In the genomic region with DNA sequence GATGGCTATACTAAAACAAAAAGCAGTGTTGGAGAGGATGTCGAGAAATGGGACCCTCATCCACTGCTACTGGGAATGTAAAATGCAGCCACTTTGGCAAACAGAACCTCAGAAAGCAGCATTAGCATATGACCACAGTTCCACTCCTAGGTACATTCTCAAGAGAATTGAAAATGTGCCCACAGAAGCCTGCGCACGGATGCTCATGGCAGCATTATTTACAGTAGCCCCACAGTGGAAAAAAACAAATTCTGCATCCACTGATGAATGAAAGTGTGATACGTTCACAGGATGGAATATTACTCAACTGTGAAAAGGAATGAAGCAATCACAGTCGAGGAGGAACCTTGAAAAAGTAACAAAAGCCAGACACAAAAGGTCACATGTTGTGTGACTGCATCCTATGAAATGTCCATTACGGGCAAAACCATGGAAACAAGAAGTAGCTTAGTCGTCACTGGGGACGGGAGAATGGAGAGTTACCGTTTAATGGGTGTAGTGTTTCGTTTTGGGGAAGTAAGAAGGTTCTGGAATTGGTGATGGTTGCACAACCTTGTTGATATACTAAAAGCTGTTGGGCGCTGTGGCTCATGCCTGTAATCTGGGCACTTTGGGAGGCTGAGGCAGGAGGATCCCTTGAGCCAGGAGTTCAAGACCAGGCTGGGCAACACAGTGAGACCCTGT, we compare ENCODE assay signal across 19 cellular contexts. TPM values are rescaled to one million over a fixed set of nuclear protein-coding genes. Genes with fewer than 3 reads are reported as not detected.
DNase-seq lines count a peak whose midpoint lies in the region; ATAC-seq, FAIRE-seq and TF ChIP-seq lines count a peak whose summit lies in the region.
"Had no signal": no experiment of that assay in that cellular context is flagged by ENCODE, and none has a peak within 500 bp of the region (broad histone marks: within the 10 kb centered on the region; RNA-seq: fewer than 3 reads in every experiment).

No MANE protein-coding gene starts in this region.

- no peak for TF ChIP-seq CTCF in spleen (IDR thresholded peaks at IDR 0.05 in 8 of 11, conservative IDR thresholded peaks at IDR 0.05 in 3 of 11)

- peaks cover 2% of the 10 kb centered on the region for H3K36me3 Mint-ChIP-seq in activated CD4-positive, alpha-beta T cell treated with anti-CD3 and anti-CD28 coated beads, Interleukin-2, amount 10 ng/mL, durations not matched to agents 24 days and 14 days (ENCODE audit: low read depth)
- H3K36me3 Mint-ChIP-seq in effector memory CD8-positive, alpha-beta T cell (ENCODE audit: insufficient read depth), result no peaks in the 10 kb centered on the region

- intact Hi-C loops in activated CD4-positive, alpha-beta T cell treated with anti-CD3 and anti-CD28 coated beads, Interleukin-2, amount 10 ng/mL, durations not matched to agents 24 days and 14 days (cut with micrococcal nuclease), result no loop called here
- intact Hi-C loops in spleen (cut with DNase I; ENCODE audit: low total_unique reads), result no loop called here

- peak; percentile 48 for ATAC-seq in effector memory CD8-positive, alpha-beta T cell (replicated peaks)
- ATAC-seq in HG03135 (IDR thresholded peaks at IDR 0.05; ENCODE audit: unreplicated experiment), result no peak

- H3K27me3 ChIP-seq in spleen (replicated peaks in 1 of 7), result no peaks in the 10 kb centered on the region
- H3K27me3 ChIP-seq: Peyer's patch had no signal

- peaks cover 0 to 14% (median 3%) of the 10 kb centered on the region in 6 donors for H3K4me1 ChIP-seq in spleen

- peak overlapping the region in 6 of 8 donors; percentile 44 to 88 (median 66) for H3K27ac ChIP-seq in spleen
- H3K27ac ChIP-seq: Peyer's patch, thoracic aorta had no signal

- H3K4me3 ChIP-seq in spleen, result no peak overlapping the region
- H3K4me3 ChIP-seq: Peyer's patch, thoracic aorta had no signal

- 54 to 76% (median 65%) methylated on average over 11 of the region's 11 CpGs for WGBS in spleen, 5 donors

- H3K36me3 ChIP-seq in spleen, result peaks cover 0 to 39% (median 22%) of the 10 kb centered on the region in 6 donors

- peaks cover 2% of the 10 kb centered on the region for H3K4me1 Mint-ChIP-seq in activated CD4-positive, alpha-beta T cell treated with anti-CD3 and anti-CD28 coated beads, Interleukin-2, amount 10 ng/mL, durations not matched to agents 24 days and 14 days
- peaks cover 3% of the 10 kb centered on the region in 2 donors for H3K4me1 Mint-ChIP-seq in effector memory CD8-positive, alpha-beta T cell (ENCODE audit: low read depth in 2 of 2)

- DNase-seq in activated CD4-positive, alpha-beta T cell treated with anti-CD3 and anti-CD28 coated beads, Interleukin-2, amount 10 ng/mL, durations not matched to agents 24 days and 14 days, result peak; percentile 45
- no peak for DNase-seq in activated CD4-positive, alpha-beta T cell treated with anti-CD3 and anti-CD28 coated beads for 1 hour
- DNase-seq in NOMO-1 treated with DMSO at 0.1 percent for 48 hours (lab: John Stamatoyannopoulos, UW; ENCODE audit: unreplicated experiment) (peak; percentile 99), spleen (peak; percentile 64), HTR-8/SVneo (ENCODE audit: insufficient read length, low spot score) (no peak)
- DNase-seq in effector memory CD8-positive, alpha-beta T cell, result no peak
- DNase-seq in stimulated activated CD4-positive, alpha-beta T cell treated with anti-CD3 and anti-CD28 coated beads, Interleukin-12 subunit alpha, Interleukin-12 subunit beta, amount 100 ng/mL, for 4 hours, result no peak
- DNase-seq: activated naive CD4-positive, alpha-beta T cell treated with anti-CD3 and anti-CD28 coated beads, Interleukin-2, amount 50 U/mL, for 16 hours; central memory CD4-positive, alpha-beta T cell; erythroblast; NCI-H1048; NCI-H446; nucleus accumbens; Peyer's patch; T1000 had no signal

- no peak overlapping the region for H3K27ac Mint-ChIP-seq in activated CD4-positive, alpha-beta T cell treated with anti-CD3 and anti-CD28 coated beads, Interleukin-2, amount 10 ng/mL, durations not matched to agents 24 days and 14 days
- no peak overlapping the region for H3K27ac Mint-ChIP-seq in effector memory CD8-positive, alpha-beta T cell

- no peaks in the 10 kb centered on the region for H3K9me3 Mint-ChIP-seq in activated CD4-positive, alpha-beta T cell treated with anti-CD3 and anti-CD28 coated beads, Interleukin-2, amount 10 ng/mL, durations not matched to agents 24 days and 14 days
- H3K9me3 Mint-ChIP-seq in effector memory CD8-positive, alpha-beta T cell, result no peaks in the 10 kb centered on the region

- no peak for TF ChIP-seq POLR2A in spleen (IDR thresholded peaks at IDR 0.05)

- no peak for FAIRE-seq in HTR-8/SVneo (lab: Jason Lieb, UNC)
- FAIRE-seq: A204.1, D721Med had no signal

- no peak overlapping the region for H3K4me3 Mint-ChIP-seq in activated CD4-positive, alpha-beta T cell treated with anti-CD3 and anti-CD28 coated beads, Interleukin-2, amount 10 ng/mL, durations not matched to agents 24 days and 14 days
- no peak overlapping the region for H3K4me3 Mint-ChIP-seq in effector memory CD8-positive, alpha-beta T cell

- no peaks in the 10 kb centered on the region for H3K27me3 Mint-ChIP-seq in activated CD4-positive, alpha-beta T cell treated with anti-CD3 and anti-CD28 coated beads, Interleukin-2, amount 10 ng/mL, durations not matched to agents 24 days and 14 days
- no peaks in the 10 kb centered on the region for H3K27me3 Mint-ChIP-seq in effector memory CD8-positive, alpha-beta T cell

- H3K9me3 ChIP-seq in spleen, result no peaks in the 10 kb centered on the region
- H3K9me3 ChIP-seq: Peyer's patch, thoracic aorta had no signal

RNA-seq across cellular contexts. Expression of a gene that starts 2.5 kb away (rescaled TPM):
- 1.1 and 1.2 TPM in 2 replicates for total RNA-seq in activated CD4-positive, alpha-beta T cell treated with anti-CD3 and anti-CD28 coated beads, Interleukin-2, amount 10 ng/mL, durations not matched to agents 24 days and 14 days
- 1 to 10 TPM; 1.9 to 4.4 (median 3.0) TPM for total RNA-seq in spleen
- 1 to 10 TPM in 2 of 3 donors, under 1 TPM in 1; 0.21 to 1.9 (median 1.2) TPM for polyA plus RNA-seq in spleen

RNA-seq across cellular contexts. Expression of a gene that starts 35.2 kb away (rescaled TPM):
- 0.47 TPM in 1 of 2 replicates, not detected in the other for total RNA-seq in activated CD4-positive, alpha-beta T cell treated with anti-CD3 and anti-CD28 coated beads, Interleukin-2, amount 10 ng/mL, durations not matched to agents 24 days and 14 days
- total RNA-seq in spleen, result under 1 TPM in 4 of 7 donors, not detected in 3; 0.64 to 0.82 (median 0.75) TPM
- polyA plus RNA-seq in spleen, result under 1 TPM in 2 of 3 donors, not detected in 1; 0.06 to 0.13 TPM

RNA-seq across cellular contexts. Expression of a gene that starts 46.4 kb away (rescaled TPM):
- total RNA-seq in activated CD4-positive, alpha-beta T cell treated with anti-CD3 and anti-CD28 coated beads, Interleukin-2, amount 10 ng/mL, durations not matched to agents 24 days and 14 days, result 23.7 and 26.3 TPM in 2 replicates
- 10 to 100 TPM; 38.6 to 60.6 (median 44.5) TPM for total RNA-seq in spleen
- polyA plus RNA-seq in spleen, result 10 to 100 TPM; 17.9 to 50.9 (median 36.2) TPM

Comparison
In these comparisons a context has a peak if more than half of its experiments do, and no peak if none do; other contexts are left out.
1. DNase-seq: peak in activated CD4-positive, alpha-beta T cell treated with anti-CD3 and anti-CD28 coated beads, Interleukin-2, amount 10 ng/mL, durations not matched to agents 24 days and 14 days (single experiment), NOMO-1 treated with DMSO at 0.1 percent for 48 hours (single experiment) and spleen (single experiment); none in activated CD4-positive, alpha-beta T cell treated with anti-CD3 and anti-CD28 coated beads for 1 hour (single experiment), effector memory CD8-positive, alpha-beta T cell (0 of 3), HTR-8/SVneo (single experiment) and stimulated activated CD4-positive, alpha-beta T cell treated with anti-CD3 and anti-CD28 coated beads, Interleukin-12 subunit alpha, Interleukin-12 subunit beta, amount 100 ng/mL, for 4 hours (single experiment).